In genomic region chr22:35627267-35628041, GRCh38 we compare ENCODE assay signal across 1 cellular context.
TF ChIP-seq lines count a peak whose summit lies in the region.

No MANE protein-coding gene starts in this region.

TF ChIP-seq in HepG2, 621 proteins besides CTCF, POLR2A, EP300 and RAD21 (continued from another document and continues in another):
- TF ChIP-seq, protein P1, sequence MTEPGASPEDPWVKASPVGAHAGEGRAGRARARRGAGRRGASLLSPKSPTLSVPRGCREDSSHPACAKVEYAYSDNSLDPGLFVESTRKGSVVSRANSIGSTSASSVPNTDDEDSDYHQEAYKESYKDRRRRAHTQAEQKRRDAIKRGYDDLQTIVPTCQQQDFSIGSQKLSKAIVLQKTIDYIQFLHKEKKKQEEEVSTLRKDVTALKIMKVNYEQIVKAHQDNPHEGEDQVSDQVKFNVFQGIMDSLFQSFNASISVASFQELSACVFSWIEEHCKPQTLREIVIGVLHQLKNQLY (CRISPR knock-in tag; IDR thresholded peaks at IDR 0.05), result no peak
- TF ChIP-seq ZSCAN21 (CRISPR knock-in tag; IDR thresholded peaks at IDR 0.05; ENCODE audit: borderline replicate concordance), result 0 out of 2 replicates have a peak, but pooled peaks have one; percentile 43
- TF ChIP-seq, protein P2, sequence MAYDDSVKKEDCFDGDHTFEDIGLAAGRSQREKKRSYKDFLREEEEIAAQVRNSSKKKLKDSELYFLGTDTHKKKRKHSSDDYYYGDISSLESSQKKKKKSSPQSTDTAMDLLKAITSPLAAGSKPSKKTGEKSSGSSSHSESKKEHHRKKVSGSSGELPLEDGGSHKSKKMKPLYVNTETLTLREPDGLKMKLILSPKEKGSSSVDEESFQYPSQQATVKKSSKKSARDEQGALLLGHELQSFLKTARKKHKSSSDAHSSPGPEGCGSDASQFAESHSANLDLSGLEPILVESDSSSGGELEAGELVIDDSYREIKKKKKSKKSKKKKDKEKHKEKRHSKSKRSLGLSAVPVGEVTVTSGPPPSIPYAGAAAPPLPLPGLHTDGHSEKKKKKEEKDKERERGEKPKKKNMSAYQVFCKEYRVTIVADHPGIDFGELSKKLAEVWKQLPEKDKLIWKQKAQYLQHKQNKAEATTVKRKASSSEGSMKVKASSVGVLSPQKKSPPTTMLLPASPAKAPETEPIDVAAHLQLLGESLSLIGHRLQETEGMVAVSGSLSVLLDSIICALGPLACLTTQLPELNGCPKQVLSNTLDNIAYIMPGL (CRISPR knock-in tag; IDR thresholded peaks at IDR 0.05; ENCODE audit: borderline replicate concordance in 1 of 2, low read depth in 1 of 2), result peak; percentile 69 to 81; a peak in 3 of 4 replicates
- peak; percentile 23; the same call in 1 of the 2 replicates for TF ChIP-seq IKZF5 (CRISPR knock-in tag; IDR thresholded peaks at IDR 0.05)
- peak; percentile 33; the same call in 1 of the 2 replicates for TF ChIP-seq ZMYM4 (CRISPR knock-in tag; IDR thresholded peaks at IDR 0.05)
- peak; percentile 61; the same call in 1 of the 2 replicates for TF ChIP-seq KDM2A (CRISPR knock-in tag; IDR thresholded peaks at IDR 0.05; ENCODE audit: borderline replicate concordance, low read depth)
- no peak for TF ChIP-seq JUND (CRISPR knock-in tag; IDR thresholded peaks at IDR 0.05)
- TF ChIP-seq ZNF547 (CRISPR knock-in tag; IDR thresholded peaks at IDR 0.05), result no peak; the same call in 1 of the 2 replicates
- peak; percentile 50; the same call in 1 of the 2 replicates for TF ChIP-seq ZSCAN22 (CRISPR knock-in tag; IDR thresholded peaks at IDR 0.05)
- 0 out of 2 replicates have a peak, but pooled peaks have one; percentile 18 for TF ChIP-seq RARA (CRISPR knock-in tag; IDR thresholded peaks at IDR 0.05)
- no peak for TF ChIP-seq ZNF24 (IDR thresholded peaks at IDR 0.05)
- no peak for TF ChIP-seq FUBP1 (CRISPR knock-in tag; IDR thresholded peaks at IDR 0.05; ENCODE audit: borderline replicate concordance)
- 0 out of 2 replicates have a peak, but pooled peaks have one; percentile 31 for TF ChIP-seq ZNF761 (CRISPR knock-in tag; conservative IDR thresholded peaks at IDR 0.05)
- no peak; the same call in 1 of the 2 replicates for TF ChIP-seq ZNF572 (CRISPR knock-in tag; IDR thresholded peaks at IDR 0.05)
- TF ChIP-seq GRHL1 (CRISPR knock-in tag; conservative IDR thresholded peaks at IDR 0.05), result no peak
- TF ChIP-seq ZFYVE20 (CRISPR knock-in tag; IDR thresholded peaks at IDR 0.05; ENCODE audit: borderline replicate concordance, low read depth), result no peak
- 0 out of 2 replicates have a peak, but pooled peaks have one; percentile 53 for TF ChIP-seq HNRNPL (IDR thresholded peaks at IDR 0.05; ENCODE audit: low read depth, low read length)
- 0 out of 2 replicates have a peak, but pooled peaks have one; percentile 18 for TF ChIP-seq HDAC1 (CRISPR knock-in tag; IDR thresholded peaks at IDR 0.05)
- no peak for TF ChIP-seq RBAK (CRISPR knock-in tag; IDR thresholded peaks at IDR 0.05)
- TF ChIP-seq KDM3A (CRISPR knock-in tag; IDR thresholded peaks at IDR 0.05; ENCODE audit: low read depth), result 0 out of 2 replicates have a peak, but pooled peaks have one; percentile 39
- peak; percentile 57 for TF ChIP-seq ISL2 (CRISPR knock-in tag; IDR thresholded peaks at IDR 0.05)
- 0 out of 2 replicates have a peak, but pooled peaks have one; percentile 49 for TF ChIP-seq ZNF543 (CRISPR knock-in tag; IDR thresholded peaks at IDR 0.05)
- no peak for TF ChIP-seq ZNF558 (CRISPR knock-in tag; IDR thresholded peaks at IDR 0.05; ENCODE audit: borderline replicate concordance)
- TF ChIP-seq, protein P3, sequence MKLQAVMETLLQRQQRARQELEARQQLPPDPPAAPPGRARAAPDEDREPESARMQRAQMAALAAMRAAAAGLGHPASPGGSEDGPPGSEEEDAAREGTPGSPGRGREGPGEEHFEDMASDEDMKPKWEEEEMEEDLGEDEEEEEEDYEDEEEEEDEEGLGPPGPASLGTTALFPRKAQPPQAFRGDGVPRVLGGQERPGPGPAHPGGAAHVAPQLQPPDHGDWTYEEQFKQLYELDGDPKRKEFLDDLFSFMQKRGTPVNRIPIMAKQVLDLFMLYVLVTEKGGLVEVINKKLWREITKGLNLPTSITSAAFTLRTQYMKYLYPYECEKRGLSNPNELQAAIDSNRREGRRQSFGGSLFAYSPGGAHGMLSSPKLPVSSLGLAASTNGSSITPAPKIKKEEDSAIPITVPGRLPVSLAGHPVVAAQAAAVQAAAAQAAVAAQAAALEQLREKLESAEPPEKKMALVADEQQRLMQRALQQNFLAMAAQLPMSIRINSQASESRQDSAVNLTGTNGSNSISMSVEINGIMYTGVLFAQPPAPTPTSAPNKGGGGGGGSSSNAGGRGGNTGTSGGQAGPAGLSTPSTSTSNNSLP (IDR thresholded peaks at IDR 0.05; ENCODE audit: low read depth, low read length), result no peak
- TF ChIP-seq MEIS2 (CRISPR knock-in tag; IDR thresholded peaks at IDR 0.05), result 0 out of 2 replicates have a peak, but pooled peaks have one; percentile 38
- 0 out of 2 replicates have a peak, but pooled peaks have one; percentile 26 for TF ChIP-seq HES4 (CRISPR knock-in tag; IDR thresholded peaks at IDR 0.05; ENCODE audit: borderline replicate concordance)
- no peak for TF ChIP-seq ZSCAN9 (CRISPR knock-in tag; IDR thresholded peaks at IDR 0.05; ENCODE audit: borderline replicate concordance)
- TF ChIP-seq XRCC5 (optimal IDR thresholded peaks at IDR 0.05; ENCODE audit: low read length), result peak; percentile 47
- TF ChIP-seq SMC3 (IDR thresholded peaks at IDR 0.05; ENCODE audit: low read length), result peak; percentile 56; the same call in 1 of the 2 replicates
- no peak for TF ChIP-seq SNRNP70 (IDR thresholded peaks at IDR 0.05; ENCODE audit: low read depth, low read length)
- TF ChIP-seq HNF1B (CRISPR knock-in tag; IDR thresholded peaks at IDR 0.05), result peak; percentile 32; the same call in 1 of the 2 replicates
- TF ChIP-seq ZNF296 (CRISPR knock-in tag; conservative IDR thresholded peaks at IDR 0.05), result no peak
- TF ChIP-seq TRIM24 (CRISPR knock-in tag; IDR thresholded peaks at IDR 0.05), result no peak
- peak; percentile 28; the same call in 1 of the 2 replicates for TF ChIP-seq ZNF800 (CRISPR knock-in tag; IDR thresholded peaks at IDR 0.05)
- no peak for TF ChIP-seq AKAP8 (CRISPR knock-in tag; IDR thresholded peaks at IDR 0.05)
- TF ChIP-seq STAG1 (CRISPR knock-in tag; IDR thresholded peaks at IDR 0.05), result peak; percentile 85
- TF ChIP-seq ZNF512 (CRISPR knock-in tag; IDR thresholded peaks at IDR 0.05), result no peak
- TF ChIP-seq ZNF773 (CRISPR knock-in tag; IDR thresholded peaks at IDR 0.05; ENCODE audit: borderline replicate concordance), result no peak
- no peak for TF ChIP-seq ZNF224 (CRISPR knock-in tag; IDR thresholded peaks at IDR 0.05)
- 0 out of 2 replicates have a peak, but pooled peaks have one; percentile 40 for TF ChIP-seq ZNF230 (CRISPR knock-in tag; IDR thresholded peaks at IDR 0.05)
- TF ChIP-seq HCFC1 (IDR thresholded peaks at IDR 0.05; ENCODE audit: low read depth, low read length), result no peak
- TF ChIP-seq, protein P4, sequence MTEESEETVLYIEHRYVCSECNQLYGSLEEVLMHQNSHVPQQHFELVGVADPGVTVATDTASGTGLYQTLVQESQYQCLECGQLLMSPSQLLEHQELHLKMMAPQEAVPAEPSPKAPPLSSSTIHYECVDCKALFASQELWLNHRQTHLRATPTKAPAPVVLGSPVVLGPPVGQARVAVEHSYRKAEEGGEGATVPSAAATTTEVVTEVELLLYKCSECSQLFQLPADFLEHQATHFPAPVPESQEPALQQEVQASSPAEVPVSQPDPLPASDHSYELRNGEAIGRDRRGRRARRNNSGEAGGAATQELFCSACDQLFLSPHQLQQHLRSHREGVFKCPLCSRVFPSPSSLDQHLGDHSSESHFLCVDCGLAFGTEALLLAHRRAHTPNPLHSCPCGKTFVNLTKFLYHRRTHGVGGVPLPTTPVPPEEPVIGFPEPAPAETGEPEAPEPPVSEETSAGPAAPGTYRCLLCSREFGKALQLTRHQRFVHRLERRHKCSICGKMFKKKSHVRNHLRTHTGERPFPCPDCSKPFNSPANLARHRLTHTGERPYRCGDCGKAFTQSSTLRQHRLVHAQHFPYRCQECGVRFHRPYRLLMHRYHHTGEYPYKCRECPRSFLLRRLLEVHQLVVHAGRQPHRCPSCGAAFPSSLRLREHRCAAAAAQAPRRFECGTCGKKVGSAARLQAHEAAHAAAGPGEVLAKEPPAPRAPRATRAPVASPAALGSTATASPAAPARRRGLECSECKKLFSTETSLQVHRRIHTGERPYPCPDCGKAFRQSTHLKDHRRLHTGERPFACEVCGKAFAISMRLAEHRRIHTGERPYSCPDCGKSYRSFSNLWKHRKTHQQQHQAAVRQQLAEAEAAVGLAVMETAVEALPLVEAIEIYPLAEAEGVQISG (CRISPR knock-in tag; IDR thresholded peaks at IDR 0.05), result peak; percentile 61
- peak; percentile 64 for TF ChIP-seq ZNF263 (CRISPR knock-in tag; IDR thresholded peaks at IDR 0.05)
- 0 out of 2 replicates have a peak, but pooled peaks have one; percentile 13 for TF ChIP-seq RXRA (CRISPR knock-in tag; IDR thresholded peaks at IDR 0.05)
- TF ChIP-seq DMAP1 (CRISPR knock-in tag; IDR thresholded peaks at IDR 0.05), result peak; percentile 81; the same call in 1 of the 2 replicates
- TF ChIP-seq MIER3 (CRISPR knock-in tag; IDR thresholded peaks at IDR 0.05; ENCODE audit: borderline replicate concordance), result 0 out of 2 replicates have a peak, but pooled peaks have one; percentile 48
- TF ChIP-seq ZNF430 (CRISPR knock-in tag; IDR thresholded peaks at IDR 0.05), result 0 out of 2 replicates have a peak, but pooled peaks have one; percentile 46
- no peak for TF ChIP-seq ZNF333 (CRISPR knock-in tag; IDR thresholded peaks at IDR 0.05; ENCODE audit: borderline replicate concordance)
- no peak for TF ChIP-seq ZNF382 (CRISPR knock-in tag; IDR thresholded peaks at IDR 0.05; ENCODE audit: borderline replicate concordance)
